Comparison of ENCODE assay signal across 13 cellular contexts in genomic region chr1:229479660-229480399, GRCh38. TPM values are rescaled to one million over a fixed set of nuclear protein-coding genes. Genes with fewer than 3 reads are reported as not detected.
DNase-seq lines count a peak whose midpoint lies in the region; ATAC-seq, FAIRE-seq and TF ChIP-seq lines count a peak whose summit lies in the region.
"Had no signal": no experiment of that assay in that cellular context is flagged by ENCODE, and none has a peak within 500 bp of the region (broad histone marks: within the 10 kb centered on the region; RNA-seq: fewer than 3 reads in every experiment).

No MANE protein-coding gene starts in this region.

- H3K9me3 ChIP-seq in breast epithelium (no peaks in the 10 kb centered on the region), OCI-LY1 (ENCODE audit: low read length) (no peaks in the 10 kb centered on the region)
- H3K9me3 ChIP-seq: esophagus muscularis mucosa had no signal

- peak overlapping the region; percentile 0 for H3K27ac Mint-ChIP-seq in MCF 10A (ENCODE audit: low read depth, unreplicated experiment)
- no peak overlapping the region for H3K27ac Mint-ChIP-seq in activated CD8-positive, alpha-beta memory T cell treated with anti-CD3 and anti-CD28 coated beads, Interleukin-2, amount 10 ng/mL, durations not matched to agents 7 days and 5 days
- H3K27ac Mint-ChIP-seq: nephron had no signal

- no peak overlapping the region for H2AFZ ChIP-seq in OCI-LY1 (ENCODE audit: low read length)

- H3K79me2 ChIP-seq in OCI-LY1 (ENCODE audit: insufficient read depth, low read length) = no peaks in the 10 kb centered on the region

- H3F3A ChIP-seq in OCI-LY1 (ENCODE audit: insufficient read depth, low read length) = no peaks in the 10 kb centered on the region

- no peak for TF ChIP-seq CTCF in MCF 10A (IDR thresholded peaks at IDR 0.05; ENCODE audit: unreplicated experiment)
- TF ChIP-seq CTCF in breast epithelium (IDR thresholded peaks at IDR 0.05) = no peak
- no peak for TF ChIP-seq CTCF in OCI-LY1 (IDR thresholded peaks at IDR 0.05; ENCODE audit: low read length)

- H3K9me3 Mint-ChIP-seq in MCF 10A (ENCODE audit: unreplicated experiment) = no peaks in the 10 kb centered on the region
- H3K9me3 Mint-ChIP-seq in activated CD8-positive, alpha-beta memory T cell treated with anti-CD3 and anti-CD28 coated beads, Interleukin-2, amount 10 ng/mL, durations not matched to agents 7 days and 5 days (ENCODE audit: low read depth) = no peaks in the 10 kb centered on the region
- H3K9me3 Mint-ChIP-seq: nephron had no signal

- H3K36me3 ChIP-seq in breast epithelium = no peaks in the 10 kb centered on the region
- peaks cover 55% of the 10 kb centered on the region for H3K36me3 ChIP-seq in OCI-LY1 (ENCODE audit: insufficient read depth, low read length)

- DNase-seq in MCF 10A (ENCODE audit: unreplicated experiment) (no peak), breast epithelium (ENCODE audit: low spot score in 2 of 2) (no peak), superior temporal gyrus (ENCODE audit: extremely low spot score) (peak; percentile 23), medulla oblongata (ENCODE audit: extremely low spot score) (no peak), frontal cortex (ENCODE audit: low spot score in 2 of 2) (no peak)
- no peak for DNase-seq in activated CD8-positive, alpha-beta memory T cell treated with anti-CD3 and anti-CD28 coated beads, Interleukin-2, amount 10 ng/mL, durations not matched to agents 7 days and 5 days
- DNase-seq: activated effector memory CD4-positive, alpha-beta T cell treated with anti-CD3 and anti-CD28 coated beads, Interleukin-2, amount 50 U/mL, for 16 hours; HCEC 1CT had no signal

- no peaks in the 10 kb centered on the region for H3K4me1 ChIP-seq in breast epithelium
- peaks cover 38% of the 10 kb centered on the region for H3K4me1 ChIP-seq in OCI-LY1 (ENCODE audit: insufficient read depth, low read length, severe bottlenecking)

- no peaks in the 10 kb centered on the region for H3K27me3 ChIP-seq in breast epithelium
- no peaks in the 10 kb centered on the region for H3K27me3 ChIP-seq in OCI-LY1 (ENCODE audit: insufficient read depth, low read length)
- H3K27me3 ChIP-seq: esophagus muscularis mucosa had no signal

- no peak overlapping the region for H3K9ac ChIP-seq in OCI-LY1 (ENCODE audit: low read length)

- H3K4me3 Mint-ChIP-seq in MCF 10A (ENCODE audit: unreplicated experiment) = no peak overlapping the region
- no peak overlapping the region for H3K4me3 Mint-ChIP-seq in activated CD8-positive, alpha-beta memory T cell treated with anti-CD3 and anti-CD28 coated beads, Interleukin-2, amount 10 ng/mL, durations not matched to agents 7 days and 5 days
- H3K4me3 Mint-ChIP-seq: nephron had no signal

- peak overlapping the region; percentile 27; the same call in 1 of the 2 replicates for H3K4me2 ChIP-seq in OCI-LY1 (ENCODE audit: low read length)

- CTCF ChIA-PET in MCF 10A (lab: Yijun Ruan, JAX) = interaction anchor here (0.5 to 8.8 kb wide), 17 partner anchors 9 to 815 kb away, joined by 3 to 200 read pairs (median 4); no protein-coding TSS in a partner anchor
- CTCF ChIA-PET in activated CD8-positive, alpha-beta memory T cell treated with anti-CD3 and anti-CD28 coated beads, Interleukin-2, amount 10 ng/mL, durations not matched to agents 7 days and 5 days (lab: Charles Lee) = interaction anchor here (0.5 to 6.2 kb wide), 6 partner anchors 13 to 223 kb away, joined by 3 to 114 read pairs (median 3); no protein-coding TSS in a partner anchor

- no peaks in the 10 kb centered on the region for H4K20me1 ChIP-seq in OCI-LY1 (ENCODE audit: insufficient read depth, low read length)

- BruUV-seq in MCF 10A (replicated peaks; lab: Mats Ljungman, UMichigan) = no TSS peak

- no peaks in the 10 kb centered on the region for H3K9me2 ChIP-seq in OCI-LY1 (ENCODE audit: low read depth, low read length)

- H3K36me3 Mint-ChIP-seq in MCF 10A (ENCODE audit: insufficient read depth, unreplicated experiment) = peaks cover 88% of the 10 kb centered on the region
- peaks cover 37% of the 10 kb centered on the region for H3K36me3 Mint-ChIP-seq in activated CD8-positive, alpha-beta memory T cell treated with anti-CD3 and anti-CD28 coated beads, Interleukin-2, amount 10 ng/mL, durations not matched to agents 7 days and 5 days

- no peak for TF ChIP-seq POLR2A in breast epithelium (IDR thresholded peaks at IDR 0.05)

- POLR2A ChIA-PET in MCF 10A (lab: Yijun Ruan, JAX) = interaction anchor here (0.7 to 0.8 kb wide), 3 partner anchors 16 to 209 kb away, joined by 3 to 4 read pairs (median 3); partner anchors contain the start of gene RAB4A

- intact Hi-C loops in MCF 10A (cut with micrococcal nuclease) (loop anchor here (5.0 kb wide), 1 partner anchor 208 kb away; the partner anchor contains the start of gene RAB4A), breast epithelium (cut with DNase I; ENCODE audit: low total_unique reads) (loop anchor here (10.0 kb wide), 1 partner anchor 225 kb away; no protein-coding TSS in a partner anchor)

- H3K27me3 Mint-ChIP-seq in MCF 10A (ENCODE audit: insufficient read depth, unreplicated experiment) = no peaks in the 10 kb centered on the region
- H3K27me3 Mint-ChIP-seq in activated CD8-positive, alpha-beta memory T cell treated with anti-CD3 and anti-CD28 coated beads, Interleukin-2, amount 10 ng/mL, durations not matched to agents 7 days and 5 days = no peaks in the 10 kb centered on the region

- no peak for FAIRE-seq in frontal cortex (lab: Jason Lieb, UNC)
- FAIRE-seq: RCC 7860 had no signal

- no peaks in the 10 kb centered on the region for H3K4me1 Mint-ChIP-seq in MCF 10A (ENCODE audit: insufficient read depth, unreplicated experiment)
- H3K4me1 Mint-ChIP-seq in activated CD8-positive, alpha-beta memory T cell treated with anti-CD3 and anti-CD28 coated beads, Interleukin-2, amount 10 ng/mL, durations not matched to agents 7 days and 5 days = peaks cover 16% of the 10 kb centered on the region
- H3K4me1 Mint-ChIP-seq: nephron had no signal

- ATAC-seq in HG02840 (IDR thresholded peaks at IDR 0.05; ENCODE audit: low FRiP score, unreplicated experiment) = peak; percentile 70
- ATAC-seq in activated CD8-positive, alpha-beta memory T cell treated with anti-CD3 and anti-CD28 coated beads, Interleukin-2, amount 10 ng/mL, durations not matched to agents 7 days and 5 days = no peak

- H3K27ac ChIP-seq in breast epithelium (no peak overlapping the region), OCI-LY1 (ENCODE audit: low read depth, low read length, poor library complexity, severe bottlenecking) (peak overlapping the region; percentile 63)
- H3K27ac ChIP-seq: esophagus muscularis mucosa had no signal

- H3K4me3 ChIP-seq in breast epithelium (no peak overlapping the region), OCI-LY1 (ENCODE audit: low read depth, low read length, poor library complexity, severe bottlenecking) (peak overlapping the region; percentile 21)
- H3K4me3 ChIP-seq: esophagus muscularis mucosa had no signal

RNA-seq across cellular contexts. Expression of gene NUP133, which starts 28.3 kb away (rescaled TPM):
- 65.2 and 67.3 TPM in 2 replicates for total RNA-seq in MCF 10A (2022)
- 10 to 100 TPM; 29.4 to 48.4 (median 31.8) TPM for total RNA-seq in breast epithelium
- 10 to 100 TPM; 43.1 to 45.4 TPM for total RNA-seq in activated CD8-positive, alpha-beta memory T cell treated with anti-CD3 and anti-CD28 coated beads, Interleukin-2, amount 10 ng/mL, durations not matched to agents 7 days and 5 days
- total RNA-seq in frontal cortex = 65.6 TPM

RNA-seq across cellular contexts. Expression of gene ACTA1, which starts 45.9 kb away (rescaled TPM):
- total RNA-seq in MCF 10A (2022) = 0.42 TPM in 1 of 2 replicates, not detected in the other
- total RNA-seq in breast epithelium = under 1 TPM in 1 of 3 donors, not detected in 2; 0.33 TPM
- total RNA-seq in activated CD8-positive, alpha-beta memory T cell treated with anti-CD3 and anti-CD28 coated beads, Interleukin-2, amount 10 ng/mL, durations not matched to agents 7 days and 5 days = not detected
- total RNA-seq in frontal cortex = 0.41 TPM
